Comparison of ENCODE assay signal across 15 cellular contexts in genomic region chr2:232887171-232887850, GRCh38. TPM values are rescaled to one million over a fixed set of nuclear protein-coding genes. Genes with fewer than 3 reads are reported as not detected.
DNase-seq lines count a peak whose midpoint lies in the region; ATAC-seq and TF ChIP-seq lines count a peak whose summit lies in the region.
"Had no signal": no experiment of that assay in that cellular context is flagged by ENCODE, and none has a peak within 500 bp of the region (broad histone marks: within the 10 kb centered on the region; RNA-seq: fewer than 3 reads in every experiment).

No MANE protein-coding gene starts in this region.

- no peak overlapping the region for H3K4me3 Mint-ChIP-seq in GM23338
- H3K4me3 Mint-ChIP-seq in CD8-positive, alpha-beta memory T cell, result no peak overlapping the region
- H3K4me3 Mint-ChIP-seq: effector memory CD8-positive, alpha-beta T cell; stimulated activated memory B cell treated with anti-CD40 and anti-IgM and Interleukin-4, amounts not matched to agents 10 μg/mL and 1 μg/mL and 100 μg/mL, for 72 hours had no signal

- peak; percentile 47 for ATAC-seq in GM23338
- no peak for ATAC-seq in GM18858 (IDR thresholded peaks at IDR 0.05; ENCODE audit: unreplicated experiment)
- ATAC-seq: effector memory CD8-positive, alpha-beta T cell; pancreas; stimulated activated memory B cell treated with anti-CD40 and anti-IgM and Interleukin-4, amounts not matched to agents 10 μg/mL and 1 μg/mL and 100 μg/mL, for 72 hours had no signal

- no peaks in the 10 kb centered on the region for H4K20me1 ChIP-seq in GM23338 (replicated peaks; ENCODE audit: insufficient read depth)

- TF ChIP-seq CTCF in AG04450 (IDR thresholded peaks at IDR 0.05; ENCODE audit: low read depth, low read length), result peak; percentile 38; the same call in 1 of the 2 replicates
- peak; percentile 34 to 79 for TF ChIP-seq CTCF in GM23338 (conservative IDR thresholded peaks at IDR 0.05; ENCODE audit: low read depth in 2 of 2)
- peak; percentile 57 for TF ChIP-seq CTCF in brain microvascular endothelial cell (IDR thresholded peaks at IDR 0.05; ENCODE audit: low read depth, low read length, missing control alignments)
- peak; percentile 8 for TF ChIP-seq CTCF in kidney epithelial cell (IDR thresholded peaks at IDR 0.05; ENCODE audit: insufficient read depth, low read length, poor library complexity, severe bottlenecking)

- no peak overlapping the region for H3K4me3 ChIP-seq in AG04450 (ENCODE audit: low read depth, low read length)
- H3K4me3 ChIP-seq in GM23338, result no peak overlapping the region
- H3K4me3 ChIP-seq in brain microvascular endothelial cell (ENCODE audit: low read depth, low read length), result no peak overlapping the region
- H3K4me3 ChIP-seq in kidney epithelial cell (ENCODE audit: low read depth, low read length), result no peak overlapping the region
- no peak overlapping the region for H3K4me3 ChIP-seq in CD8-positive, alpha-beta memory T cell (ENCODE audit: low read length)
- H3K4me3 ChIP-seq: pancreas had no signal

- CTCF ChIA-PET in AG04450 (lab: Charles Lee), result interaction anchor here (1.3 kb wide), 1 partner anchor 167 kb away, joined by 6 read pairs; no protein-coding TSS in a partner anchor
- CTCF ChIA-PET in CD8-positive, alpha-beta memory T cell (lab: Charles Lee), result no interaction called here

- no peaks in the 10 kb centered on the region for H3K36me3 ChIP-seq in GM23338 (ENCODE audit: insufficient read depth)
- no peaks in the 10 kb centered on the region for H3K36me3 ChIP-seq in brain microvascular endothelial cell (replicated peaks)
- H3K36me3 ChIP-seq in kidney epithelial cell (ENCODE audit: control insufficient read depth, insufficient read depth, low read length), result no peaks in the 10 kb centered on the region
- H3K36me3 ChIP-seq in CD8-positive, alpha-beta memory T cell (ENCODE audit: insufficient read depth, low read length), result no peaks in the 10 kb centered on the region
- H3K36me3 ChIP-seq: pancreas had no signal

- no peak overlapping the region for H2AFZ ChIP-seq in GM23338

- H3K27me3 ChIP-seq in AG04450 (ENCODE audit: control insufficient read depth, insufficient read depth, low read length) (peaks cover 4% of the 10 kb centered on the region), GM23338 (ENCODE audit: insufficient read depth) (no peaks in the 10 kb centered on the region), brain microvascular endothelial cell (replicated peaks) (no peaks in the 10 kb centered on the region), kidney epithelial cell (ENCODE audit: control insufficient read depth, insufficient read depth, low read length) (no peaks in the 10 kb centered on the region)
- H3K27me3 ChIP-seq in CD8-positive, alpha-beta memory T cell (ENCODE audit: insufficient read depth, low read length, poor library complexity, severe bottlenecking), result no peaks in the 10 kb centered on the region
- H3K27me3 ChIP-seq: pancreas had no signal

- no peaks in the 10 kb centered on the region for H3K9me2 ChIP-seq in GM23338 (ENCODE audit: insufficient read depth)

- DNase-seq in AG04450 (ENCODE audit: low read depth, low spot score) (no peak), GM23338 (ENCODE audit: low spot score) (peak; percentile 51), brain microvascular endothelial cell (no peak), kidney epithelial cell (ENCODE audit: low read depth) (no peak), NCI-H2196 treated with DMSO at 0.1 percent for 48 hours (lab: John Stamatoyannopoulos, UW; ENCODE audit: unreplicated experiment) (no peak), NCI-H1092 (lab: John Stamatoyannopoulos, UW) (no peak)
- no peak for DNase-seq in CD8-positive, alpha-beta memory T cell
- DNase-seq: amniotic stem cell; effector memory CD8-positive, alpha-beta T cell; NCI-H345; RPMI8226 had no signal

- H3K27ac Mint-ChIP-seq in GM23338, result peak overlapping the region; percentile 25; the same call in 1 of the 2 replicates
- no peak overlapping the region for H3K27ac Mint-ChIP-seq in CD8-positive, alpha-beta memory T cell
- H3K27ac Mint-ChIP-seq: effector memory CD8-positive, alpha-beta T cell; stimulated activated memory B cell treated with anti-CD40 and anti-IgM and Interleukin-4, amounts not matched to agents 10 μg/mL and 1 μg/mL and 100 μg/mL, for 72 hours had no signal

- POLR2A ChIA-PET in AG04450 (lab: Yijun Ruan, JAX), result no interaction called here
- POLR2A ChIA-PET in CD8-positive, alpha-beta memory T cell (lab: Charles Lee), result no interaction called here

- peaks cover 10% of the 10 kb centered on the region for H3K27me3 Mint-ChIP-seq in GM23338 (ENCODE audit: insufficient read depth, low read depth, poor library complexity)
- H3K27me3 Mint-ChIP-seq in CD8-positive, alpha-beta memory T cell, result peaks cover 10 to 22% of the 10 kb centered on the region in 2 donors

- no peaks in the 10 kb centered on the region; the same call in 2 of the 3 replicates for H3K36me3 Mint-ChIP-seq in GM23338 (ENCODE audit: low read depth)
- no peaks in the 10 kb centered on the region for H3K36me3 Mint-ChIP-seq in CD8-positive, alpha-beta memory T cell
- H3K36me3 Mint-ChIP-seq: stimulated activated memory B cell treated with anti-CD40 and anti-IgM and Interleukin-4, amounts not matched to agents 10 μg/mL and 1 μg/mL and 100 μg/mL, for 72 hours had no signal

- no peaks in the 10 kb centered on the region; the same call in 2 of the 3 replicates for H3K9me3 Mint-ChIP-seq in GM23338
- no peaks in the 10 kb centered on the region for H3K9me3 Mint-ChIP-seq in CD8-positive, alpha-beta memory T cell
- H3K9me3 Mint-ChIP-seq: effector memory CD8-positive, alpha-beta T cell; stimulated activated memory B cell treated with anti-CD40 and anti-IgM and Interleukin-4, amounts not matched to agents 10 μg/mL and 1 μg/mL and 100 μg/mL, for 72 hours had no signal

- no peak overlapping the region for H3K4me2 ChIP-seq in GM23338

- H3K4me1 ChIP-seq in GM23338 (ENCODE audit: insufficient read depth), result peaks cover 6% of the 10 kb centered on the region; the same call in 1 of the 2 replicates
- no peaks in the 10 kb centered on the region for H3K4me1 ChIP-seq in CD8-positive, alpha-beta memory T cell (ENCODE audit: insufficient read depth, low read length)

- H3K9me3 ChIP-seq in AG04450 (ENCODE audit: control insufficient read depth, insufficient read depth, low read length), result no peaks in the 10 kb centered on the region; the same call in 1 of the 2 replicates
- no peaks in the 10 kb centered on the region for H3K9me3 ChIP-seq in CD8-positive, alpha-beta memory T cell (ENCODE audit: low read length)
- H3K9me3 ChIP-seq: pancreas had no signal

- in situ Hi-C loops in brain microvascular endothelial cell (cut with HindIII; ENCODE audit: low pct_ligation_motif_present, low sequenced_read_pairs), result no loop called here

- H3K4me1 Mint-ChIP-seq in GM23338, result peaks cover 36% of the 10 kb centered on the region
- H3K4me1 Mint-ChIP-seq in CD8-positive, alpha-beta memory T cell, result no peaks in the 10 kb centered on the region

- no peaks in the 10 kb centered on the region for H3K79me2 ChIP-seq in GM23338 (replicated peaks; ENCODE audit: insufficient read depth)

- H3K27ac ChIP-seq in AG04450 (ENCODE audit: low read depth, low read length) (no peak overlapping the region), GM23338 (ENCODE audit: low read depth) (no peak overlapping the region), brain microvascular endothelial cell (no peak overlapping the region)
- H3K27ac ChIP-seq in CD8-positive, alpha-beta memory T cell (ENCODE audit: low read depth, low read length), result no peak overlapping the region
- H3K27ac ChIP-seq: HL-60, pancreas had no signal

- no peaks in the 10 kb centered on the region; the same call in 1 of the 2 replicates for H3F3A ChIP-seq in GM23338 (replicated peaks; ENCODE audit: low read depth)

TF ChIP-seq in GM23338, 12 proteins besides CTCF, POLR2A, EP300 and RAD21 (continues in another document):
- no peak for TF ChIP-seq STAT1 (IDR thresholded peaks at IDR 0.05; ENCODE audit: unreplicated experiment)
- no peak for TF ChIP-seq POLR2AphosphoS5 (IDR thresholded peaks at IDR 0.05; ENCODE audit: low read depth)
- TF ChIP-seq EZH2phosphoT487 (IDR thresholded peaks at IDR 0.05; ENCODE audit: unreplicated experiment), result no peak
- no peak for TF ChIP-seq CREB1 (CRISPR knock-in tag; IDR thresholded peaks at IDR 0.05; ENCODE audit: low read depth)
- TF ChIP-seq EZH2 (IDR thresholded peaks at IDR 0.05; ENCODE audit: low read depth, unreplicated experiment), result no peak

RNA-seq across cellular contexts. Expression of gene SNORC, which starts 17.2 kb away (rescaled TPM):
- polyA plus RNA-seq in AG04450 (2011; rRNA removed), result 0.48 and 0.78 TPM in 2 replicates
- 0.35 and 0.69 TPM in 2 replicates for polyA minus RNA-seq in AG04450 (2011; rRNA and poly(A)+ RNA removed)
- total RNA-seq in GM23338 (2014; rRNA removed; shearing (Covaris generic)), result 0.62 and 0.80 TPM in 2 replicates
- 1.6 and 1.9 TPM in 2 replicates for polyA plus RNA-seq in GM23338 (2016; fragmentation: Nextera tagmentation; extraction: Ambion mirVana)
- 2.5 and 3.4 TPM in 2 replicates for total RNA-seq in kidney epithelial cell
- total RNA-seq in CD8-positive, alpha-beta memory T cell, result 1 to 10 TPM; 1.5 to 2.5 TPM
- polyA plus RNA-seq in CD8-positive, alpha-beta memory T cell, result not detected
